In the genomic region with DNA sequence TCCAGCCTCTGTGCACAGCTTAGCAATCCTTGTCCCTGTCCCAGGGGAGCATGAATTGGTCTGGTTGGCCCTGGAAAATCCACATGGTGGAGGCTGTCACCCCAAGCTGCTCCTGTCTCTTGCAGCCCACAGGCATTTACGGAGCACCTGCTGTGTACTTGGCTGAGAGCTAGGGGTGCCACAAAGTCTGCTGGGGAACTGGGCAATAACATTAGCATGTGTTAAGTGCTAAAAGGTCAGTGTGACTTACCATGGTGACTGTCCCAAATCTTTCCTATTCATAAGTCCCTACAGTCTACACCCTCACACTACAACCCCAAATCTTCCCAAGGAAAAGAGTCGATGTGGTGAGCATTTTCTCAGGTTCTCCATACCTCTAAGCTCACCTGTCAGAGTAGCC, we compare ENCODE assay signal across 2 cellular contexts.
TF ChIP-seq lines count a peak whose summit lies in the region.

No MANE protein-coding gene starts in this region.

TF ChIP-seq in SK-N-SH, 30 proteins besides CTCF, POLR2A, EP300 and RAD21 (continued from another document):
- TF ChIP-seq YY1 (IDR thresholded peaks at IDR 0.05; ENCODE audit: low read depth), result no peak
- TF ChIP-seq, protein P1, sequence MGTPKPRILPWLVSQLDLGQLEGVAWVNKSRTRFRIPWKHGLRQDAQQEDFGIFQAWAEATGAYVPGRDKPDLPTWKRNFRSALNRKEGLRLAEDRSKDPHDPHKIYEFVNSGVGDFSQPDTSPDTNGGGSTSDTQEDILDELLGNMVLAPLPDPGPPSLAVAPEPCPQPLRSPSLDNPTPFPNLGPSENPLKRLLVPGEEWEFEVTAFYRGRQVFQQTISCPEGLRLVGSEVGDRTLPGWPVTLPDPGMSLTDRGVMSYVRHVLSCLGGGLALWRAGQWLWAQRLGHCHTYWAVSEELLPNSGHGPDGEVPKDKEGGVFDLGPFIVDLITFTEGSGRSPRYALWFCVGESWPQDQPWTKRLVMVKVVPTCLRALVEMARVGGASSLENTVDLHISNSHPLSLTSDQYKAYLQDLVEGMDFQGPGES (IDR thresholded peaks at IDR 0.05; ENCODE audit: low read depth, low read length), result no peak

TF ChIP-seq in SK-N-SH treated with all-trans-retinoic acid at 6 μM for 48 hours, 23 proteins besides CTCF, POLR2A, EP300 and RAD21 (continued from another document):
- TF ChIP-seq BACH2 (CRISPR knock-in tag; IDR thresholded peaks at IDR 0.05; ENCODE audit: borderline replicate concordance), result no peak
- no peak for TF ChIP-seq PPARA (CRISPR knock-in tag; IDR thresholded peaks at IDR 0.05; ENCODE audit: borderline replicate concordance)
- TF ChIP-seq, protein P2, sequence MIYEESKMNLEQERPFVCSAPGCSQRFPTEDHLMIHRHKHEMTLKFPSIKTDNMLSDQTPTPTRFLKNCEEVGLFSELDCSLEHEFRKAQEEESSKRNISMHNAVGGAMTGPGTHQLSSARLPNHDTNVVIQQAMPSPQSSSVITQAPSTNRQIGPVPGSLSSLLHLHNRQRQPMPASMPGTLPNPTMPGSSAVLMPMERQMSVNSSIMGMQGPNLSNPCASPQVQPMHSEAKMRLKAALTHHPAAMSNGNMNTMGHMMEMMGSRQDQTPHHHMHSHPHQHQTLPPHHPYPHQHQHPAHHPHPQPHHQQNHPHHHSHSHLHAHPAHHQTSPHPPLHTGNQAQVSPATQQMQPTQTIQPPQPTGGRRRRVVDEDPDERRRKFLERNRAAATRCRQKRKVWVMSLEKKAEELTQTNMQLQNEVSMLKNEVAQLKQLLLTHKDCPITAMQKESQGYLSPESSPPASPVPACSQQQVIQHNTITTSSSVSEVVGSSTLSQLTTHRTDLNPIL (CRISPR knock-in tag; IDR thresholded peaks at IDR 0.05; ENCODE audit: low read depth), result no peak
- TF ChIP-seq RARB (CRISPR knock-in tag; IDR thresholded peaks at IDR 0.05), result no peak
- TF ChIP-seq, protein P3, sequence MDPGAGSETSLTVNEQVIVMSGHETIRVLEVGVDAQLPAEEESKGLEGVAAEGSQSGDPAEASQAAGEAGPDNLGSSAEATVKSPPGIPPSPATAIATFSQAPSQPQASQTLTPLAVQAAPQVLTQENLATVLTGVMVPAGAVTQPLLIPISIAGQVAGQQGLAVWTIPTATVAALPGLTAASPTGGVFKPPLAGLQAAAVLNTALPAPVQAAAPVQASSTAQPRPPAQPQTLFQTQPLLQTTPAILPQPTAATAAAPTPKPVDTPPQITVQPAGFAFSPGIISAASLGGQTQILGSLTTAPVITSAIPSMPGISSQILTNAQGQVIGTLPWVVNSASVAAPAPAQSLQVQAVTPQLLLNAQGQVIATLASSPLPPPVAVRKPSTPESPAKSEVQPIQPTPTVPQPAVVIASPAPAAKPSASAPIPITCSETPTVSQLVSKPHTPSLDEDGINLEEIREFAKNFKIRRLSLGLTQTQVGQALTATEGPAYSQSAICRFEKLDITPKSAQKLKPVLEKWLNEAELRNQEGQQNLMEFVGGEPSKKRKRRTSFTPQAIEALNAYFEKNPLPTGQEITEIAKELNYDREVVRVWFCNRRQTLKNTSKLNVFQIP (CRISPR knock-in tag; IDR thresholded peaks at IDR 0.05; ENCODE audit: borderline replicate concordance, low read depth), result no peak
- TF ChIP-seq ZFP3 (CRISPR knock-in tag; IDR thresholded peaks at IDR 0.05), result no peak
- no peak for TF ChIP-seq ZNF565 (CRISPR knock-in tag; conservative IDR thresholded peaks at IDR 0.05; ENCODE audit: low read depth)
- no peak for TF ChIP-seq ARNTL (CRISPR knock-in tag; IDR thresholded peaks at IDR 0.05; ENCODE audit: borderline replicate concordance, low read depth)
- TF ChIP-seq, protein P4, sequence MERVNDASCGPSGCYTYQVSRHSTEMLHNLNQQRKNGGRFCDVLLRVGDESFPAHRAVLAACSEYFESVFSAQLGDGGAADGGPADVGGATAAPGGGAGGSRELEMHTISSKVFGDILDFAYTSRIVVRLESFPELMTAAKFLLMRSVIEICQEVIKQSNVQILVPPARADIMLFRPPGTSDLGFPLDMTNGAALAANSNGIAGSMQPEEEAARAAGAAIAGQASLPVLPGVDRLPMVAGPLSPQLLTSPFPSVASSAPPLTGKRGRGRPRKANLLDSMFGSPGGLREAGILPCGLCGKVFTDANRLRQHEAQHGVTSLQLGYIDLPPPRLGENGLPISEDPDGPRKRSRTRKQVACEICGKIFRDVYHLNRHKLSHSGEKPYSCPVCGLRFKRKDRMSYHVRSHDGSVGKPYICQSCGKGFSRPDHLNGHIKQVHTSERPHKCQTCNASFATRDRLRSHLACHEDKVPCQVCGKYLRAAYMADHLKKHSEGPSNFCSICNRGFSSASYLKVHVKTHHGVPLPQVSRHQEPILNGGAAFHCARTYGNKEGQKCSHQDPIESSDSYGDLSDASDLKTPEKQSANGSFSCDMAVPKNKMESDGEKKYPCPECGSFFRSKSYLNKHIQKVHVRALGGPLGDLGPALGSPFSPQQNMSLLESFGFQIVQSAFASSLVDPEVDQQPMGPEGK (CRISPR knock-in tag; IDR thresholded peaks at IDR 0.05; ENCODE audit: borderline replicate concordance), result no peak
- TF ChIP-seq ZC3H10 (CRISPR knock-in tag; IDR thresholded peaks at IDR 0.05), result no peak
- TF ChIP-seq, protein P5, sequence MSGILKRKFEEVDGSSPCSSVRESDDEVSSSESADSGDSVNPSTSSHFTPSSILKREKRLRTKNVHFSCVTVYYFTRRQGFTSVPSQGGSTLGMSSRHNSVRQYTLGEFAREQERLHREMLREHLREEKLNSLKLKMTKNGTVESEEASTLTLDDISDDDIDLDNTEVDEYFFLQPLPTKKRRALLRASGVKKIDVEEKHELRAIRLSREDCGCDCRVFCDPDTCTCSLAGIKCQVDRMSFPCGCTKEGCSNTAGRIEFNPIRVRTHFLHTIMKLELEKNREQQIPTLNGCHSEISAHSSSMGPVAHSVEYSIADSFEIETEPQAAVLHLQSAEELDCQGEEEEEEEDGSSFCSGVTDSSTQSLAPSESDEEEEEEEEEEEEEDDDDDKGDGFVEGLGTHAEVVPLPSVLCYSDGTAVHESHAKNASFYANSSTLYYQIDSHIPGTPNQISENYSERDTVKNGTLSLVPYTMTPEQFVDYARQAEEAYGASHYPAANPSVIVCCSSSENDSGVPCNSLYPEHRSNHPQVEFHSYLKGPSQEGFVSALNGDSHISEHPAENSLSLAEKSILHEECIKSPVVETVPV (CRISPR knock-in tag; IDR thresholded peaks at IDR 0.05), result no peak
- TF ChIP-seq GLIS3 (CRISPR knock-in tag; IDR thresholded peaks at IDR 0.05), result no peak
- no peak for TF ChIP-seq TCF4 (CRISPR knock-in tag; IDR thresholded peaks at IDR 0.05; ENCODE audit: borderline replicate concordance)
- TF ChIP-seq TOX (CRISPR knock-in tag; IDR thresholded peaks at IDR 0.05; ENCODE audit: borderline replicate concordance), result no peak
- TF ChIP-seq, protein P6, sequence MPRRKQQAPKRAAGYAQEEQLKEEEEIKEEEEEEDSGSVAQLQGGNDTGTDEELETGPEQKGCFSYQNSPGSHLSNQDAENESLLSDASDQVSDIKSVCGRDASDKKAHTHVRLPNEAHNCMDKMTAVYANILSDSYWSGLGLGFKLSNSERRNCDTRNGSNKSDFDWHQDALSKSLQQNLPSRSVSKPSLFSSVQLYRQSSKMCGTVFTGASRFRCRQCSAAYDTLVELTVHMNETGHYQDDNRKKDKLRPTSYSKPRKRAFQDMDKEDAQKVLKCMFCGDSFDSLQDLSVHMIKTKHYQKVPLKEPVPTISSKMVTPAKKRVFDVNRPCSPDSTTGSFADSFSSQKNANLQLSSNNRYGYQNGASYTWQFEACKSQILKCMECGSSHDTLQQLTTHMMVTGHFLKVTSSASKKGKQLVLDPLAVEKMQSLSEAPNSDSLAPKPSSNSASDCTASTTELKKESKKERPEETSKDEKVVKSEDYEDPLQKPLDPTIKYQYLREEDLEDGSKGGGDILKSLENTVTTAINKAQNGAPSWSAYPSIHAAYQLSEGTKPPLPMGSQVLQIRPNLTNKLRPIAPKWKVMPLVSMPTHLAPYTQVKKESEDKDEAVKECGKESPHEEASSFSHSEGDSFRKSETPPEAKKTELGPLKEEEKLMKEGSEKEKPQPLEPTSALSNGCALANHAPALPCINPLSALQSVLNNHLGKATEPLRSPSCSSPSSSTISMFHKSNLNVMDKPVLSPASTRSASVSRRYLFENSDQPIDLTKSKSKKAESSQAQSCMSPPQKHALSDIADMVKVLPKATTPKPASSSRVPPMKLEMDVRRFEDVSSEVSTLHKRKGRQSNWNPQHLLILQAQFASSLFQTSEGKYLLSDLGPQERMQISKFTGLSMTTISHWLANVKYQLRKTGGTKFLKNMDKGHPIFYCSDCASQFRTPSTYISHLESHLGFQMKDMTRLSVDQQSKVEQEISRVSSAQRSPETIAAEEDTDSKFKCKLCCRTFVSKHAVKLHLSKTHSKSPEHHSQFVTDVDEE (CRISPR knock-in tag; IDR thresholded peaks at IDR 0.05), result no peak
